Comparison of ENCODE assay signal across 1 cellular context in the genomic region with DNA sequence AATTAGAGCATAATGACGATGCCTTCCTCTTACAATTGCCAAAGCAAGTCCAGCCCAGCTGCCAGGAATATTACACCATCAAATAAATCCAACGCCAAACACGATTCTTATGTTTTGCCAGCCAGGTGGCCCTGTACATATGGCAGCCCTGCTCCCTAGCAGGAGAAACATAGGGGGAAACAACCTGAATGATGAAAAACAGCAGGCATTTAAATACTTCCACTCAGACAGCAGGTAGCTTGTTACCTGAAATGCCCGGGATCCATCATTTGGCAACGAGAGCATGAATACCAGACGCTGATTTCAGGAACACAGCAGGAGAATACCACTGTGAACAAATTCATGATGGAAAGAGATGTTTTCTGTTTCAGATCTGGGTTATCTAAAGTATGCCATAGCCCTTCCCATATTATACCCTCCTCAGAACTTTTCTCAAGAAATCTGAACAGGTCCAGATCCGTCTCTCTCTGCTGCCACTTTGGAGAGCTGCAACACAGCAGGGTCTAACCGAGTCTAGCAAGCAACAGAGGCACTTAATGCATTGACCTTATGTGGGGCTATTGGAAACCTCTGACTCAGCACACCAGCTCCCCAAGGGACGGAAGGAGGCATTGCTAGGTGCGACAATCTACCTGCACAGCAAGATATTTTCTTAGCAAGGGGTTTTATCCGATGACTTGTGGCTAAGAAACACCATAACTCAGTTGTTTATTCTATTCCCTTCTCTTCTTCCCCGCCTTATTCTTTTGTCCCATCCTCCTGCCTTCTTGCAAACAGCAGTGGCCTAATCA.
TF ChIP-seq lines count a peak whose summit lies in the region.

No MANE protein-coding gene starts in this region.

TF ChIP-seq in HEK293T, 16 proteins besides CTCF, POLR2A, EP300 and RAD21 (continued from another document):
- TF ChIP-seq FOXK2 (IDR thresholded peaks at IDR 0.05) (no peak), SUZ12 (IDR thresholded peaks at IDR 0.05) (no peak)
